In the genomic region with DNA sequence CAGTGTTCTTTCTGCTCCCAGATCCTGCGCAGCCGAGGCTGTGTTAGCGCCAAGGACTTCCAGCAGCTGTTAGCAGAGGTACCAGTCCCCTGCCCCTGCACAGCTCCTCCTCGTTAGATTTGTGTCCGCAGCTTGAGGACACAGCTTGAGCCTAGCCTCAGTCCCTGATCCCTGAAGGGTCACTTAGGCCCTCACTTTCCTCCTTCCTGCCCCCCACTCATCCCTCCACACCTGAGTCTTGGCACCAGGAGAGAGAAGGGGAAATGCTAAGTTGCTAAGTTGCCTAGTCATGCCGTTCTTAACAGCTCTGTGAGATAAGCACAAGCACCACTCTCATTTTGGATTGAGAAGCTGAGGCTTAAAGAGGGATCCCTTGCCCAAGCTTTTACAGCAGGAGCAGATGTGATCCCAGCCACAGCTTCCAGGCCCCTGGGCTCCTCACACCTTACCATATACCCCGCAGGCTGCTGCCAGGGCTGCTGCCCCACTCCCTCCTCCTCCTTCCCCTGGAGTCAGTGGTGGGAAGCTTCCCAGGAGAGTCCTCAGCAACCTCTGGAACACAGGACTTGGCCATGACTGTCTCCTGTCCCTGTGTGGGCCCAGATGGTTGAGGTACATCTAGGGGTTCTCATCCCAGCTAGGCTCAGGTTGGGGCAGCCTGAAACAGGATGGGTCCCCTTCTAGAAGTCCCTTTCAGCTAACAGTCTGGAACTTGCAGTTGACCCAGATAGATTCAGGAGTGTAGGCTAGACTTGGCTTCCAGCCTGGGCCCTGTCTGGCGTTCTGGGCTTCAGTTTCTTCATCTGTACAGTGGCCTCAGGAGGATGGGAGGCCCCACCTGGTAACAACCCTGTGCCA, we compare ENCODE assay signal across 8 cellular contexts. TPM values are rescaled to one million over a fixed set of nuclear protein-coding genes. Genes with fewer than 3 reads are reported as not detected.
DNase-seq lines count a peak whose midpoint lies in the region; ATAC-seq and TF ChIP-seq lines count a peak whose summit lies in the region.

No MANE protein-coding gene starts in this region.

- H3K4me1 Mint-ChIP-seq in CD4-positive, alpha-beta T cell (ENCODE audit: low read depth) = peaks cover 37% of the 10 kb centered on the region

- peak overlapping the region; percentile 96 for H3K4me2 ChIP-seq in Loucy (ENCODE audit: low read depth, low read length, poor library complexity, severe bottlenecking)

- H3K9me2 ChIP-seq in Loucy (replicated peaks; ENCODE audit: low read depth, low read length) = no peaks in the 10 kb centered on the region

- peaks cover 5% of the 10 kb centered on the region for H4K20me1 ChIP-seq in Loucy (ENCODE audit: insufficient read depth, low read length, poor library complexity, severe bottlenecking)

- TF ChIP-seq CTCF in CD4-positive, alpha-beta T cell (IDR thresholded peaks at IDR 0.05) = no peak
- TF ChIP-seq CTCF in Loucy (conservative IDR thresholded peaks at IDR 0.05; ENCODE audit: low read length) = no peak
- TF ChIP-seq CTCF in cardiac fibroblast (IDR thresholded peaks at IDR 0.05; ENCODE audit: low read depth, low read length) = no peak

- H3K9me3 ChIP-seq in CD4-positive, alpha-beta T cell (ENCODE audit: control insufficient read depth, low read length) = no peaks in the 10 kb centered on the region
- H3K9me3 ChIP-seq in Loucy (ENCODE audit: insufficient read depth, low read depth, low read length) = no peaks in the 10 kb centered on the region
- no peaks in the 10 kb centered on the region for H3K9me3 ChIP-seq in muscle layer of duodenum (ENCODE audit: control insufficient read depth in 1 of 2, low read length in 2 of 2)

- peak overlapping the region; percentile 98 for H3K4me3 Mint-ChIP-seq in CD4-positive, alpha-beta T cell

- CTCF ChIA-PET in CD4-positive, alpha-beta T cell (lab: Charles Lee) = interaction anchor here (0.6 to 1.2 kb wide), 2 partner anchors 9 to 46 kb away, joined by 3 read pairs; a partner anchor contains a TSS

- H3K9ac ChIP-seq in Loucy (ENCODE audit: low read depth, low read length, poor library complexity, severe bottlenecking) = peak overlapping the region; percentile 99

- H3K36me3 Mint-ChIP-seq in CD4-positive, alpha-beta T cell (ENCODE audit: low read depth) = peaks cover 20% of the 10 kb centered on the region

- H3K4me1 ChIP-seq in Loucy (ENCODE audit: insufficient read depth, low read length, poor library complexity, severe bottlenecking) (peaks cover 15% of the 10 kb centered on the region), muscle layer of duodenum (ENCODE audit: control insufficient read depth in 1 of 2, insufficient read depth in 2 of 2, low read length in 2 of 2) (peaks cover 9 to 49% of the 10 kb centered on the region in 2 donors)

- H3K9me3 Mint-ChIP-seq in CD4-positive, alpha-beta T cell = no peaks in the 10 kb centered on the region

- H3K27me3 Mint-ChIP-seq in CD4-positive, alpha-beta T cell = no peaks in the 10 kb centered on the region

- DNase-seq in CD4-positive, alpha-beta T cell = no peak
- no peak for DNase-seq in cardiac fibroblast (ENCODE audit: low read depth in 2 of 2)
- no peak for DNase-seq in CD1c-positive myeloid dendritic cell (ENCODE audit: extremely low spot score)
- no peak for DNase-seq in NCI-H1092 (lab: John Stamatoyannopoulos, UW)

- H3K27ac Mint-ChIP-seq in CD4-positive, alpha-beta T cell = peak overlapping the region; percentile 98

- H3K4me3 ChIP-seq in Loucy (ENCODE audit: low read length, poor library complexity, severe bottlenecking) (peak overlapping the region; percentile 98), cardiac fibroblast (replicated peaks in 1 of 2; ENCODE audit: low read depth in 2 of 2, low read length in 2 of 2) (peak overlapping the region; percentile 89 to 97), muscle layer of duodenum (ENCODE audit: low read depth in 1 of 2, low read length in 2 of 2) (peak overlapping the region; percentile 98 to 100)

- H2AFZ ChIP-seq in Loucy (ENCODE audit: low read length) = no peak overlapping the region

- H3F3A ChIP-seq in Loucy (ENCODE audit: low read depth) = no peaks in the 10 kb centered on the region

- no peaks in the 10 kb centered on the region for H3K27me3 ChIP-seq in CD4-positive, alpha-beta T cell (ENCODE audit: control insufficient read depth, insufficient read depth, low read length)
- H3K27me3 ChIP-seq in Loucy (ENCODE audit: insufficient read depth, low read length, poor library complexity, severe bottlenecking) (no peaks in the 10 kb centered on the region), muscle layer of duodenum (ENCODE audit: low read depth, low read length) (no peaks in the 10 kb centered on the region)

- no peak for ATAC-seq in CD4-positive, alpha-beta T cell (ENCODE audit: poor library complexity)
- ATAC-seq in HG02759 (IDR thresholded peaks at IDR 0.05; ENCODE audit: unreplicated experiment) (no peak), GM19463 (IDR thresholded peaks at IDR 0.05; ENCODE audit: unreplicated experiment) (no peak)

- POLR2A ChIA-PET in CD4-positive, alpha-beta T cell (lab: Charles Lee) = interaction anchor here (0.8 to 3.1 kb wide), 15 partner anchors 8 to 482 kb away, joined by 3 to 58 read pairs (median 7); a partner anchor contains a TSS

- H3K79me2 ChIP-seq in Loucy (ENCODE audit: insufficient read depth, low read length) = peaks cover 57% of the 10 kb centered on the region

- H3K36me3 ChIP-seq in Loucy (ENCODE audit: insufficient read depth, low read length) = no peaks in the 10 kb centered on the region
- peaks cover 0 to 14% of the 10 kb centered on the region in 2 donors for H3K36me3 ChIP-seq in muscle layer of duodenum (ENCODE audit: control insufficient read depth in 1 of 2, insufficient read depth in 2 of 2, low read length in 2 of 2)

- peak overlapping the region; percentile 100 for H3K27ac ChIP-seq in CD4-positive, alpha-beta T cell (ENCODE audit: low read depth, low read length)
- peak overlapping the region; percentile 72 for H3K27ac ChIP-seq in muscle layer of duodenum (ENCODE audit: low read length)

- intact Hi-C loops in CD4-positive, alpha-beta T cell (cut with DNase I, micrococcal nuclease) = loop anchor here (2.0 to 10.0 kb wide), 5 partner anchors 176 to 626 kb away; a partner anchor contains a TSS

RNA-seq across cellular contexts. Expression of a gene that starts 1.0 kb away (rescaled TPM):
- total RNA-seq in CD4-positive, alpha-beta T cell = 10 to 100 TPM; 12.0 to 14.9 TPM

RNA-seq across cellular contexts. Expression of a gene that starts 4.5 kb away (rescaled TPM):
- 100 to 1,000 TPM; 140 to 142 TPM for total RNA-seq in CD4-positive, alpha-beta T cell

RNA-seq across cellular contexts. Expression of a gene that starts 9.8 kb away (rescaled TPM):
- total RNA-seq in CD4-positive, alpha-beta T cell = 1 to 10 TPM; 5.4 to 6.2 TPM
